Comparison of ENCODE assay signal across 10 cellular contexts in genomic region chr1:175599212-175599681, GRCh38.
DNase-seq lines count a peak whose midpoint lies in the region; ATAC-seq and TF ChIP-seq lines count a peak whose summit lies in the region.
"Had no signal": no experiment of that assay in that cellular context is flagged by ENCODE, and none has a peak within 500 bp of the region (broad histone marks: within the 10 kb centered on the region; RNA-seq: fewer than 3 reads in every experiment).

No MANE protein-coding gene starts in this region.

- intact Hi-C loops in right cardiac atrium (cut with DNase I) (no loop called here), Right ventricle myocardium inferior (cut with DNase I) (no loop called here), ascending aorta (cut with DNase I) (no loop called here), aorta (cut with DNase I) (no loop called here)

- no peak overlapping the region for H2AFZ ChIP-seq in osteoblast (ENCODE audit: low read length)

- no peaks in the 10 kb centered on the region for H4K20me1 ChIP-seq in osteoblast (ENCODE audit: insufficient read depth, low read length)

- no peak overlapping the region for H3K4me2 ChIP-seq in osteoblast (ENCODE audit: insufficient read depth, low read length)

- ATAC-seq in right cardiac atrium (no peak), Right ventricle myocardium inferior (no peak), aorta (ENCODE audit: low FRiP score) (peak; percentile 33)

- no peaks in the 10 kb centered on the region for H3K36me3 ChIP-seq in ascending aorta
- H3K36me3 ChIP-seq in aorta (ENCODE audit: control insufficient read depth in 1 of 2, insufficient read depth in 2 of 2, low read length in 1 of 2) = no peaks in the 10 kb centered on the region
- H3K36me3 ChIP-seq in osteoblast (ENCODE audit: insufficient read depth, low read length) = no peaks in the 10 kb centered on the region
- H3K36me3 ChIP-seq: ovary had no signal

- peaks cover 2% of the 10 kb centered on the region for H3K4me1 ChIP-seq in right cardiac atrium (ENCODE audit: control insufficient read depth, insufficient read depth, low read length)
- no peaks in the 10 kb centered on the region for H3K4me1 ChIP-seq in ascending aorta
- H3K4me1 ChIP-seq in aorta (ENCODE audit: control insufficient read depth in 1 of 2, insufficient read depth in 2 of 2, low read length in 2 of 2) = no peaks in the 10 kb centered on the region
- H3K4me1 ChIP-seq in osteoblast (ENCODE audit: insufficient read depth, low read length) = no peaks in the 10 kb centered on the region

- H3K9me3 ChIP-seq in right cardiac atrium (ENCODE audit: control insufficient read depth, low read length) (no peaks in the 10 kb centered on the region), ascending aorta (no peaks in the 10 kb centered on the region), aorta (ENCODE audit: control insufficient read depth, low read length) (no peaks in the 10 kb centered on the region), osteoblast (ENCODE audit: low read depth, low read length) (no peaks in the 10 kb centered on the region)
- H3K9me3 ChIP-seq: ovary had no signal

- H3K27me3 ChIP-seq in right cardiac atrium (ENCODE audit: control insufficient read depth, insufficient read depth) = no peaks in the 10 kb centered on the region
- no peaks in the 10 kb centered on the region for H3K27me3 ChIP-seq in ascending aorta
- H3K27me3 ChIP-seq in aorta (ENCODE audit: control insufficient read depth in 1 of 2, insufficient read depth in 2 of 2, low read length in 1 of 2) = no peaks in the 10 kb centered on the region
- H3K27me3 ChIP-seq in osteoblast (ENCODE audit: insufficient read depth, low read length) = no peaks in the 10 kb centered on the region
- H3K27me3 ChIP-seq: ovary had no signal

- peak overlapping the region; percentile 3 for H3K4me3 ChIP-seq in right cardiac atrium (ENCODE audit: low read length)
- peak overlapping the region; percentile 3 to 49 for H3K4me3 ChIP-seq in ascending aorta
- no peak overlapping the region for H3K4me3 ChIP-seq in aorta (ENCODE audit: low read length in 2 of 2)
- no peak overlapping the region for H3K4me3 ChIP-seq in osteoblast (ENCODE audit: insufficient read depth, low read length)
- H3K4me3 ChIP-seq: ovary had no signal

- no peaks in the 10 kb centered on the region for H3K79me2 ChIP-seq in osteoblast (ENCODE audit: insufficient read depth, low read length)

- 24% methylated on average over 42 of the region's 42 CpGs for WGBS in right cardiac atrium
- WGBS in aorta, 2 donors = 8 to 10% methylated on average over 41 to 42 of the region's 42 CpGs

- DNase-seq in right cardiac atrium (peak in 1 of 3 donors; percentile 53), Right ventricle myocardium inferior (ENCODE audit: missing footprints) (no peak), ascending aorta (ENCODE audit: low spot score in 2 of 2) (no peak), left kidney (ENCODE audit: low read depth, low spot score) (peak; percentile 96), aorta (no peak), HPDE6-E6E7 (ENCODE audit: extremely low spot score) (no peak), osteoblast (ENCODE audit: insufficient read length, low spot score, missing footprints) (no peak), SIG-M5 (lab: John Stamatoyannopoulos, UW) (no peak)
- DNase-seq: GOT3, ovary had no signal

- no peak overlapping the region for H3K27ac ChIP-seq in right cardiac atrium (ENCODE audit: low read length)
- no peak overlapping the region for H3K27ac ChIP-seq in ascending aorta
- no peak overlapping the region for H3K27ac ChIP-seq in aorta (ENCODE audit: low read depth in 1 of 2, low read length in 2 of 2)
- no peak overlapping the region for H3K27ac ChIP-seq in osteoblast (ENCODE audit: low read depth, low read length)
- H3K27ac ChIP-seq: ovary had no signal

- no peak for TF ChIP-seq CTCF in ascending aorta (IDR thresholded peaks at IDR 0.05)
- no peak for TF ChIP-seq CTCF in osteoblast (IDR thresholded peaks at IDR 0.05; ENCODE audit: extremely low read depth, low read depth, low read length)

Comparison
In these comparisons a context has a peak if more than half of its experiments do, and no peak if none do; other contexts are left out.
1. H3K4me3 ChIP-seq: peak in right cardiac atrium (single experiment) and ascending aorta (2 of 2); none in aorta (0 of 2) and osteoblast (single experiment).